ENCODE assay signal across 33 cellular contexts in genomic region chr16:55403464-55403863, GRCh38.
"Had no signal": no experiment of that assay in that cellular context is flagged by ENCODE, and none has a peak within 500 bp of the region (broad histone marks: within the 10 kb centered on the region; RNA-seq: fewer than 3 reads in every experiment).

No MANE protein-coding gene starts in this region.

- H3K27ac Mint-ChIP-seq: activated B cell treated with CpG ODN at 0.5 μM for 24 hours; activated CD4-positive, alpha-beta memory T cell treated with anti-CD3 and anti-CD28 coated beads for 36 hours; activated CD4-positive, alpha-beta T cell treated with anti-CD3 and anti-CD28 coated beads, Interleukin-2, amount 10 ng/mL, durations not matched to agents 24 days and 14 days; activated CD8-positive, alpha-beta T cell treated with anti-CD3 and anti-CD28 coated beads for 36 hours; activated naive CD4-positive, alpha-beta T cell treated with anti-CD3 and anti-CD28 coated beads for 36 hours; activated naive CD4-positive, alpha-beta T cell treated with anti-CD3 and anti-CD28 coated beads, Interleukin-2, amount 50 U/mL, for 72 hours; activated naive CD8-positive, alpha-beta T cell treated with anti-CD3 and anti-CD28 coated beads for 36 hours; activated T-cell treated with anti-CD3 and anti-CD28 coated beads, Interleukin-2, amount 50 U/mL, for 72 hours; activated T-helper 1 cell treated with anti-CD3 and anti-CD28 coated beads, Interleukin-12 subunit alpha, Interleukin-12 subunit beta, Interleukin-2, Interleukin-4 antibody, amounts not matched to agents 30 ng/mL and 10 ng/mL and 1 ng/mL, durations not matched to agents 14 hours and 24 hours and 36 hours; activated T-helper 17 cell treated with anti-CD3 and anti-CD28 coated beads, Interleukin-2, amount 50 U/mL, for 72 hours; T-cell; T-helper 2 cell treated with Interferon-gamma antibody and Interleukin-4, amounts not matched to agents 5 μg/mL and 100 μg/mL, for 36 hours had no signal

- H3K9me3 ChIP-seq: adrenal gland, body of pancreas had no signal

- H3K4me1 ChIP-seq: adrenal gland, body of pancreas had no signal

- H3K36me3 Mint-ChIP-seq: activated CD4-positive, alpha-beta memory T cell treated with anti-CD3 and anti-CD28 coated beads for 36 hours; activated naive CD4-positive, alpha-beta T cell treated with anti-CD3 and anti-CD28 coated beads, Interleukin-2, amount 50 U/mL, for 72 hours; activated naive CD8-positive, alpha-beta T cell treated with anti-CD3 and anti-CD28 coated beads for 36 hours; T-cell had no signal

- DNase-seq: activated B cell treated with CpG ODN at 0.5 μM for 24 hours; activated CD4-positive, alpha-beta memory T cell treated with anti-CD3 and anti-CD28 coated beads for 36 hours; activated CD4-positive, alpha-beta T cell treated with anti-CD3 and anti-CD28 coated beads for 4 hours; activated CD4-positive, alpha-beta T cell treated with anti-CD3 and anti-CD28 coated beads, Interleukin-2, amount 10 ng/mL, durations not matched to agents 24 days and 14 days; activated CD4-positive, alpha-beta T cell treated with anti-CD3 and anti-CD28 coated beads, Interleukin-2, amount 50 U/mL, for 1 hour; activated CD4-positive, alpha-beta T cell treated with anti-CD3 and anti-CD28 coated beads, Interleukin-2, amount 50 U/mL, for 4 hours; activated CD4-positive, CD25-positive, alpha-beta regulatory T cell treated with anti-CD3 and anti-CD28 coated beads, Interleukin-2, amount 50 U/mL, for 72 hours; activated CD8-positive, alpha-beta memory T cell treated with anti-CD3 and anti-CD28 coated beads, Interleukin-2, amount 50 U/mL, for 4 hours; activated CD8-positive, alpha-beta T cell treated with anti-CD3 and anti-CD28 coated beads for 36 hours; activated effector memory CD4-positive, alpha-beta T cell treated with anti-CD3 and anti-CD28 coated beads, Interleukin-2, amount 50 U/mL, for 16 hours; activated gamma-delta T cell treated with Interleukin-2 at 50 U/mL for 16 hours; activated naive CD4-positive, alpha-beta T cell; activated naive CD4-positive, alpha-beta T cell treated with anti-CD3 and anti-CD28 coated beads for 36 hours; activated naive CD4-positive, alpha-beta T cell treated with anti-CD3 and anti-CD28 coated beads, Interleukin-2, amount 50 U/mL, for 16 hours; activated naive CD8-positive, alpha-beta T cell treated with anti-CD3 and anti-CD28 coated beads for 36 hours; activated T-cell treated with anti-CD3 and anti-CD28 coated beads for 4 hours; activated T-cell treated with anti-CD3 and anti-CD28 coated beads, Interleukin-2, amount 50 U/mL, for 1 hour; activated T-cell treated with anti-CD3 and anti-CD28 coated beads, Interleukin-2, amount 50 U/mL, for 4 hours; activated T-cell treated with anti-CD3 and anti-CD28 coated beads, Interleukin-2, amount 50 U/mL, for 72 hours; adrenal gland; amniotic stem cell; aorta; body of pancreas; brain microvascular endothelial cell; central memory CD4-positive, alpha-beta T cell; T-cell; T-helper 2 cell; T-helper 9 cell had no signal

- H3K4me3 Mint-ChIP-seq: activated B cell treated with CpG ODN at 0.5 μM for 24 hours; activated CD4-positive, alpha-beta memory T cell treated with anti-CD3 and anti-CD28 coated beads for 36 hours; activated CD4-positive, alpha-beta T cell treated with anti-CD3 and anti-CD28 coated beads, Interleukin-2, amount 10 ng/mL, durations not matched to agents 24 days and 14 days; activated CD8-positive, alpha-beta T cell treated with anti-CD3 and anti-CD28 coated beads for 36 hours; activated naive CD4-positive, alpha-beta T cell treated with anti-CD3 and anti-CD28 coated beads for 36 hours; activated naive CD8-positive, alpha-beta T cell treated with anti-CD3 and anti-CD28 coated beads for 36 hours; activated T-cell treated with anti-CD3 and anti-CD28 coated beads, Interleukin-2, amount 50 U/mL, for 4 hours; activated T-cell treated with anti-CD3 and anti-CD28 coated beads, Interleukin-2, amount 50 U/mL, for 72 hours; activated T-helper 1 cell treated with anti-CD3 and anti-CD28 coated beads, Interleukin-12 subunit alpha, Interleukin-12 subunit beta, Interleukin-2, Interleukin-4 antibody, amounts not matched to agents 30 ng/mL and 10 ng/mL and 1 ng/mL, durations not matched to agents 14 hours and 24 hours and 36 hours; activated T-helper 17 cell treated with anti-CD3 and anti-CD28 coated beads, Interleukin-2, amount 50 U/mL, for 72 hours; T-cell; T-helper 2 cell treated with Interferon-gamma antibody and Interleukin-4, amounts not matched to agents 5 μg/mL and 100 μg/mL, for 36 hours had no signal

- H3K4me3 ChIP-seq: adrenal gland, body of pancreas had no signal

- H3K27me3 Mint-ChIP-seq: activated CD4-positive, alpha-beta T cell treated with anti-CD3 and anti-CD28 coated beads, Interleukin-2, amount 10 ng/mL, durations not matched to agents 24 days and 14 days had no signal

- ATAC-seq: activated CD8-positive, alpha-beta T cell treated with anti-CD3 and anti-CD28 coated beads for 36 hours; activated naive CD4-positive, alpha-beta T cell treated with anti-CD3 and anti-CD28 coated beads, Interleukin-2, amount 50 U/mL, for 72 hours; activated T-cell treated with anti-CD3 and anti-CD28 coated beads, Interleukin-2, amount 50 U/mL, for 4 hours; activated T-cell treated with anti-CD3 and anti-CD28 coated beads, Interleukin-2, amount 50 U/mL, for 72 hours; activated T-helper 17 cell treated with anti-CD3 and anti-CD28 coated beads, Interleukin-2, amount 50 U/mL, for 72 hours; body of pancreas; T-cell had no signal

- H3K4me1 Mint-ChIP-seq: activated CD4-positive, alpha-beta T cell treated with anti-CD3 and anti-CD28 coated beads, Interleukin-2, amount 10 ng/mL, durations not matched to agents 24 days and 14 days; activated naive CD8-positive, alpha-beta T cell treated with anti-CD3 and anti-CD28 coated beads for 36 hours; activated T-helper 17 cell treated with anti-CD3 and anti-CD28 coated beads, Interleukin-2, amount 50 U/mL, for 72 hours; T-cell had no signal

- H3K27me3 ChIP-seq: adrenal gland, body of pancreas, brain microvascular endothelial cell had no signal

- H3K36me3 ChIP-seq: adrenal gland, brain microvascular endothelial cell had no signal

- H3K27ac ChIP-seq: adrenal gland, body of pancreas, brain microvascular endothelial cell, VCaP had no signal
